ENCODE assay signal across 1 cellular context in the genomic region with DNA sequence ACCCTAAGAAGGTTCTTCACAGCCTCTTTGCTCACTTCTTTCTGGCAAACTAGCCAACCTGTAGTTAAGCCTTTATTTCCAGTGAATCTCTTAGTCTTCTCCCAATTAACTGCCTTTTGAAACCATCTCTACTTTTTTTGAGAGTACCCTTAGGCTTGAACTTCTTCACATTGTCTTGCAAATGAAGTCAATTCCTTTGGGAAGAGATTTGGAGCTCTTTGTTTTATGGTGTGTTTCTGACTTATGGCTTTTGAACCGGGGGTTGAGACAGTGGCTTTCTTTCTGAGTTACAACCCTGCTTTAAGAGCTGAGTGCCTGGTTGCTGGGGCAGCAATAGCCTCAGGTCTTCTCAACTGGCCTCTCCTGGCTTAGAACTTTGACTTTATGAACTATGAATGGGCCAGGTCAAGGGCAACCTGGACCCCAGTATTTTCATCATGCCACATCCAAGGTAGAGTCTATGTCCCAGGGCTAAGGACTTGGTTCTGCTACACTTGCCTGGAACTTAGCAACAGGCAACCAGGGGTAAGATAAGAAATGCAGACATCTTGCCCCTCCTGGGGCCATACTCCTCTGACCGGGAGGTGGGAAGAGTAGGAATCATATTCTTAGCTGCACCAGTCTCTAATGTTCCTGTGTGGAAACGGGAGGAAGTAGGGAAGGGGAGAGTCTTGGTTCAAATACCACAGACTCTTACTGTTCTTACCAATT.
TF ChIP-seq lines count a peak whose summit lies in the region.

No MANE protein-coding gene starts in this region.

TF ChIP-seq in GM12878, 131 proteins besides CTCF, POLR2A, EP300 and RAD21:
- no peak for TF ChIP-seq RAD51 (IDR thresholded peaks at IDR 0.05)
- TF ChIP-seq IKZF1 (conservative IDR thresholded peaks at IDR 0.05), result no peak
- TF ChIP-seq ZNF274 (IDR thresholded peaks at IDR 0.05; ENCODE audit: insufficient read depth, insufficient read length), result no peak
- TF ChIP-seq CHD4 (IDR thresholded peaks at IDR 0.05), result no peak
- TF ChIP-seq POLR2AphosphoS2 (IDR thresholded peaks at IDR 0.05; ENCODE audit: low read depth, low read length), result no peak
- TF ChIP-seq LARP7 (IDR thresholded peaks at IDR 0.05), result no peak
- no peak for TF ChIP-seq RELA (IDR thresholded peaks at IDR 0.05; ENCODE audit: borderline replicate concordance, partially characterized antibody)
- no peak for TF ChIP-seq STAT3 (IDR thresholded peaks at IDR 0.05; ENCODE audit: low read depth, low read length)
- TF ChIP-seq JUND (IDR thresholded peaks at IDR 0.05; ENCODE audit: low read depth, low read length), result no peak
- TF ChIP-seq FOXK2 (IDR thresholded peaks at IDR 0.05), result no peak
- no peak for TF ChIP-seq SUZ12 (IDR thresholded peaks at IDR 0.05; ENCODE audit: unreplicated experiment)
- TF ChIP-seq, protein P1, sequence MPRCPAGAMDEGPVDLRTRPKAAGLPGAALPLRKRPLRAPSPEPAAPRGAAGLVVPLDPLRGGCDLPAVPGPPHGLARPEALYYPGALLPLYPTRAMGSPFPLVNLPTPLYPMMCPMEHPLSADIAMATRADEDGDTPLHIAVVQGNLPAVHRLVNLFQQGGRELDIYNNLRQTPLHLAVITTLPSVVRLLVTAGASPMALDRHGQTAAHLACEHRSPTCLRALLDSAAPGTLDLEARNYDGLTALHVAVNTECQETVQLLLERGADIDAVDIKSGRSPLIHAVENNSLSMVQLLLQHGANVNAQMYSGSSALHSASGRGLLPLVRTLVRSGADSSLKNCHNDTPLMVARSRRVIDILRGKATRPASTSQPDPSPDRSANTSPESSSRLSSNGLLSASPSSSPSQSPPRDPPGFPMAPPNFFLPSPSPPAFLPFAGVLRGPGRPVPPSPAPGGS (IDR thresholded peaks at IDR 0.05; ENCODE audit: borderline replicate concordance, insufficient read depth, low read depth, low read length, poor library complexity, severe bottlenecking), result no peak
- TF ChIP-seq, protein P2, sequence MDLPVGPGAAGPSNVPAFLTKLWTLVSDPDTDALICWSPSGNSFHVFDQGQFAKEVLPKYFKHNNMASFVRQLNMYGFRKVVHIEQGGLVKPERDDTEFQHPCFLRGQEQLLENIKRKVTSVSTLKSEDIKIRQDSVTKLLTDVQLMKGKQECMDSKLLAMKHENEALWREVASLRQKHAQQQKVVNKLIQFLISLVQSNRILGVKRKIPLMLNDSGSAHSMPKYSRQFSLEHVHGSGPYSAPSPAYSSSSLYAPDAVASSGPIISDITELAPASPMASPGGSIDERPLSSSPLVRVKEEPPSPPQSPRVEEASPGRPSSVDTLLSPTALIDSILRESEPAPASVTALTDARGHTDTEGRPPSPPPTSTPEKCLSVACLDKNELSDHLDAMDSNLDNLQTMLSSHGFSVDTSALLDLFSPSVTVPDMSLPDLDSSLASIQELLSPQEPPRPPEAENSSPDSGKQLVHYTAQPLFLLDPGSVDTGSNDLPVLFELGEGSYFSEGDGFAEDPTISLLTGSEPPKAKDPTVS (IDR thresholded peaks at IDR 0.05; ENCODE audit: low read depth, low read length), result no peak
TF ChIP-seq in GM12878: peak in this region for 0.
